1 cellular context compared by ENCODE assay signal in the genomic region with DNA sequence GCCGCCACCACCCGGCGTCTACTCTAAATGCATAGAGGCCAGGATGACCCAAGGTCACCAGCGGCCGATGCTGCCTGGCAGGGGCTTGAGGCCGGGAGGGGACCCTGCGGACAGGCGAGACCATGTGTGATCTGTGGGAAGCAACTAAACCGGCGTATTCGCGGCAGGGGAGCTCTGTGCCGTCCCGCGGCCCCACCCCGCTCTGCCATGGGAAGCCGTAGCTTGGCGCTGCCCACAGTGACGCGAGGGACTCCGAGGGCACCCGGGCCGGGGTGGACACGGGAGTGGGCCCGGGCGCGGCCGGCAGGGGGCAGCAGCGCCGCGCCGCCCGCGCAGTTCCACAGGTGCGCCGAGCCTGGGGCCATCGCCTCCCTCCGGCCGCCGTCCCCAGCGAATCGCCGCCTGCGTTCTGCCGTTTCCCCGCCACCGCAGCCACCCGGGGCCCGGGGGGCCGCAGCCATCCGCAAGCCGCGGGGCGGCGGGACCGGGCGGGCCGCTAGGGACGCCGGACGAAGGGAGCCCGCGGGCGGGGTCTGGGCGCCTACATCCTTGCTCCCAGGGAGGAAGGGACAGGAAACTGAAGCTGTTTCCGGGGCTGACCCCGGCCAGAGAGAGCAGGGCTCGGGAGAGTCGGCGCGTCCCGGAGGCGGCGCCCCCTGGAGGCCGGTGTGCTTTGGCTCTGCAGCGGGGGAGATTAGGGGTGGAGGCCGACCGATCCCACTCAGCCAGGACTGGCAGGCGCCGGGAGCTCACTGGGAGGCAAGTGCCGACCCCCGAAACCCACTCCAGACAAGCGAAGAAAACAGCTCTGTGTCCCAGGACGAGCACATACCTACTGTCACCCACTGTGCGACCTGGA.
TF ChIP-seq lines count a peak whose summit lies in the region.

No MANE protein-coding gene starts in this region.

TF ChIP-seq in K562, 482 proteins besides CTCF, POLR2A, EP300 and RAD21 (continued from another document and continues in another):
- TF ChIP-seq, protein P1, sequence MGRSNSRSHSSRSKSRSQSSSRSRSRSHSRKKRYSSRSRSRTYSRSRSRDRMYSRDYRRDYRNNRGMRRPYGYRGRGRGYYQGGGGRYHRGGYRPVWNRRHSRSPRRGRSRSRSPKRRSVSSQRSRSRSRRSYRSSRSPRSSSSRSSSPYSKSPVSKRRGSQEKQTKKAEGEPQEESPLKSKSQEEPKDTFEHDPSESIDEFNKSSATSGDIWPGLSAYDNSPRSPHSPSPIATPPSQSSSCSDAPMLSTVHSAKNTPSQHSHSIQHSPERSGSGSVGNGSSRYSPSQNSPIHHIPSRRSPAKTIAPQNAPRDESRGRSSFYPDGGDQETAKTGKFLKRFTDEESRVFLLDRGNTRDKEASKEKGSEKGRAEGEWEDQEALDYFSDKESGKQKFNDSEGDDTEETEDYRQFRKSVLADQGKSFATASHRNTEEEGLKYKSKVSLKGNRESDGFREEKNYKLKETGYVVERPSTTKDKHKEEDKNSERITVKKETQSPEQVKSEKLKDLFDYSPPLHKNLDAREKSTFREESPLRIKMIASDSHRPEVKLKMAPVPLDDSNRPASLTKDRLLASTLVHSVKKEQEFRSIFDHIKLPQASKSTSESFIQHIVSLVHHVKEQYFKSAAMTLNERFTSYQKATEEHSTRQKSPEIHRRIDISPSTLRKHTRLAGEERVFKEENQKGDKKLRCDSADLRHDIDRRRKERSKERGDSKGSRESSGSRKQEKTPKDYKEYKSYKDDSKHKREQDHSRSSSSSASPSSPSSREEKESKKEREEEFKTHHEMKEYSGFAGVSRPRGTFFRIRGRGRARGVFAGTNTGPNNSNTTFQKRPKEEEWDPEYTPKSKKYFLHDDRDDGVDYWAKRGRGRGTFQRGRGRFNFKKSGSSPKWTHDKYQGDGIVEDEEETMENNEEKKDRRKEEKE (IDR thresholded peaks at IDR 0.05; ENCODE audit: borderline replicate concordance in 1 of 2, control insufficient read depth in 1 of 2, low read depth in 2 of 2, low read length in 1 of 2), result no peak
- no peak for TF ChIP-seq CGGBP1 (CRISPR knock-in tag; IDR thresholded peaks at IDR 0.05)
- no peak for TF ChIP-seq HLTF (IDR thresholded peaks at IDR 0.05)
- TF ChIP-seq ZNF449 (CRISPR knock-in tag; IDR thresholded peaks at IDR 0.05), result no peak
- TF ChIP-seq TEAD2 (tag; IDR thresholded peaks at IDR 0.05), result no peak
- no peak for TF ChIP-seq POLR3A (IDR thresholded peaks at IDR 0.05; ENCODE audit: borderline replicate concordance, extremely low read depth, insufficient read depth, insufficient read length)
- TF ChIP-seq, protein P2, sequence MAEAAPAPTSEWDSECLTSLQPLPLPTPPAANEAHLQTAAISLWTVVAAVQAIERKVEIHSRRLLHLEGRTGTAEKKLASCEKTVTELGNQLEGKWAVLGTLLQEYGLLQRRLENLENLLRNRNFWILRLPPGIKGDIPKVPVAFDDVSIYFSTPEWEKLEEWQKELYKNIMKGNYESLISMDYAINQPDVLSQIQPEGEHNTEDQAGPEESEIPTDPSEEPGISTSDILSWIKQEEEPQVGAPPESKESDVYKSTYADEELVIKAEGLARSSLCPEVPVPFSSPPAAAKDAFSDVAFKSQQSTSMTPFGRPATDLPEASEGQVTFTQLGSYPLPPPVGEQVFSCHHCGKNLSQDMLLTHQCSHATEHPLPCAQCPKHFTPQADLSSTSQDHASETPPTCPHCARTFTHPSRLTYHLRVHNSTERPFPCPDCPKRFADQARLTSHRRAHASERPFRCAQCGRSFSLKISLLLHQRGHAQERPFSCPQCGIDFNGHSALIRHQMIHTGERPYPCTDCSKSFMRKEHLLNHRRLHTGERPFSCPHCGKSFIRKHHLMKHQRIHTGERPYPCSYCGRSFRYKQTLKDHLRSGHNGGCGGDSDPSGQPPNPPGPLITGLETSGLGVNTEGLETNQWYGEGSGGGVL (CRISPR knock-in tag; IDR thresholded peaks at IDR 0.05), result no peak
- no peak for TF ChIP-seq GABPB2 (CRISPR knock-in tag; conservative IDR thresholded peaks at IDR 0.05)
- TF ChIP-seq NKRF (IDR thresholded peaks at IDR 0.05; ENCODE audit: borderline replicate concordance), result no peak
- peak; percentile 88 for TF ChIP-seq SIN3B (IDR thresholded peaks at IDR 0.05; ENCODE audit: low read depth)
- TF ChIP-seq SMAD2 (IDR thresholded peaks at IDR 0.05; ENCODE audit: low read depth, low read length), result no peak
- no peak for TF ChIP-seq FOXM1 (IDR thresholded peaks at IDR 0.05; ENCODE audit: low read depth)
- TF ChIP-seq FOXM1 (CRISPR knock-in tag; IDR thresholded peaks at IDR 0.05; ENCODE audit: low read depth), result no peak
- TF ChIP-seq ZNF212 (CRISPR knock-in tag; IDR thresholded peaks at IDR 0.05), result no peak
- TF ChIP-seq, protein P3, sequence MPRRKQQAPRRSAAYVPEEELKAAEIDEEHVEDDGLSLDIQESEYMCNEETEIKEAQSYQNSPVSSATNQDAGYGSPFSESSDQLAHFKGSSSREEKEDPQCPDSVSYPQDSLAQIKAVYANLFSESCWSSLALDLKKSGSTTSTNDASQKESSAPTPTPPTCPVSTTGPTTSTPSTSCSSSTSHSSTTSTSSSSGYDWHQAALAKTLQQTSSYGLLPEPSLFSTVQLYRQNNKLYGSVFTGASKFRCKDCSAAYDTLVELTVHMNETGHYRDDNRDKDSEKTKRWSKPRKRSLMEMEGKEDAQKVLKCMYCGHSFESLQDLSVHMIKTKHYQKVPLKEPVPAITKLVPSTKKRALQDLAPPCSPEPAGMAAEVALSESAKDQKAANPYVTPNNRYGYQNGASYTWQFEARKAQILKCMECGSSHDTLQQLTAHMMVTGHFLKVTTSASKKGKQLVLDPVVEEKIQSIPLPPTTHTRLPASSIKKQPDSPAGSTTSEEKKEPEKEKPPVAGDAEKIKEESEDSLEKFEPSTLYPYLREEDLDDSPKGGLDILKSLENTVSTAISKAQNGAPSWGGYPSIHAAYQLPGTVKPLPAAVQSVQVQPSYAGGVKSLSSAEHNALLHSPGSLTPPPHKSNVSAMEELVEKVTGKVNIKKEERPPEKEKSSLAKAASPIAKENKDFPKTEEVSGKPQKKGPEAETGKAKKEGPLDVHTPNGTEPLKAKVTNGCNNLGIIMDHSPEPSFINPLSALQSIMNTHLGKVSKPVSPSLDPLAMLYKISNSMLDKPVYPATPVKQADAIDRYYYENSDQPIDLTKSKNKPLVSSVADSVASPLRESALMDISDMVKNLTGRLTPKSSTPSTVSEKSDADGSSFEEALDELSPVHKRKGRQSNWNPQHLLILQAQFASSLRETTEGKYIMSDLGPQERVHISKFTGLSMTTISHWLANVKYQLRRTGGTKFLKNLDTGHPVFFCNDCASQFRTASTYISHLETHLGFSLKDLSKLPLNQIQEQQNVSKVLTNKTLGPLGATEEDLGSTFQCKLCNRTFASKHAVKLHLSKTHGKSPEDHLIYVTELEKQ (CRISPR knock-in tag; IDR thresholded peaks at IDR 0.05), result no peak
- TF ChIP-seq POLR2G (IDR thresholded peaks at IDR 0.05; ENCODE audit: low read depth, low read length), result peak; percentile 95
- TF ChIP-seq PRDM10 (IDR thresholded peaks at IDR 0.05; ENCODE audit: partially characterized antibody), result peak; percentile 58
- TF ChIP-seq TAF9B (IDR thresholded peaks at IDR 0.05; ENCODE audit: partially characterized antibody), result no peak
- TF ChIP-seq MED1 (CRISPR knock-in tag; IDR thresholded peaks at IDR 0.05; ENCODE audit: borderline replicate concordance), result no peak
- no peak for TF ChIP-seq NFE2 (IDR thresholded peaks at IDR 0.05; ENCODE audit: low read depth)
- no peak for TF ChIP-seq STAT5B (CRISPR knock-in tag; IDR thresholded peaks at IDR 0.05)
- TF ChIP-seq FOXP1 (CRISPR knock-in tag; IDR thresholded peaks at IDR 0.05), result no peak
